18 cellular contexts compared by ENCODE assay signal in the genomic region with DNA sequence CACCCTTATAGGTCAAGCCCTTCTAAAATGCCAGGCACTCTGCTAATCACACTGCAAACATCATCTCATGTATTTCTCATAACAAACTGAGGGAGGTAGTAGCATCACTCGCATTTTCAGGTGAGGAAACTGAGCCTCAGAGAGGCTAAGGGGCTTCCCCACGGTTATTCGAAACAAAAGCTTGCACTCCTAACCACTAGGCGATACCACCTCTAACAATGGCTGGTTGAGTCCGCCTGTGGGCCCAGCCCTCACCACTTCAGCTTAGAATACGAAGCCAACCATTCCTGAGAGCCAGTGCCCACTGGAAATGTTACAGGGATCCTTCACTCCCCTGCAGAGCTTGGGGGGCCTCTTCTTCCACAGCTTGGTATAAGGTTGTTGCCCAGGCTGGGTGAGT.
DNase-seq lines count a peak whose midpoint lies in the region; ATAC-seq and TF ChIP-seq lines count a peak whose summit lies in the region.
"Had no signal": no experiment of that assay in that cellular context is flagged by ENCODE, and none has a peak within 500 bp of the region (broad histone marks: within the 10 kb centered on the region; RNA-seq: fewer than 3 reads in every experiment).

No MANE protein-coding gene starts in this region.

- no peaks in the 10 kb centered on the region for H4K20me1 ChIP-seq in MM.1S (ENCODE audit: insufficient read depth, low read length)

- H3K4me2 ChIP-seq in parathyroid adenoma (ENCODE audit: low read length) (no peak overlapping the region), MM.1S (ENCODE audit: low read depth, low read length) (no peak overlapping the region)

- H3K4me1 ChIP-seq in parathyroid adenoma (peaks cover 14% of the 10 kb centered on the region), MM.1S (ENCODE audit: low read length) (peaks cover 10% of the 10 kb centered on the region)
- H3K4me1 ChIP-seq: BE2C had no signal

- no peak overlapping the region for H3K9ac ChIP-seq in parathyroid adenoma
- no peak overlapping the region for H3K9ac ChIP-seq in MM.1S (ENCODE audit: low read length)

- no peak overlapping the region for H3K27ac ChIP-seq in parathyroid adenoma
- H3K27ac ChIP-seq in MM.1S (ENCODE audit: low read length): no peak overlapping the region
- H3K27ac ChIP-seq: RWPE1 had no signal

- H3F3A ChIP-seq in MM.1S (ENCODE audit: insufficient read depth, low read length): peaks cover 4% of the 10 kb centered on the region; the same call in 1 of the 2 replicates

- H3K4me3 ChIP-seq in parathyroid adenoma (ENCODE audit: low read depth, low read length): no peak overlapping the region
- no peak overlapping the region for H3K4me3 ChIP-seq in MM.1S (ENCODE audit: low read length)

- H3K9me3 ChIP-seq in parathyroid adenoma (ENCODE audit: control insufficient read depth, low read length): no peaks in the 10 kb centered on the region
- no peaks in the 10 kb centered on the region for H3K9me3 ChIP-seq in MM.1S (replicated peaks; ENCODE audit: insufficient read depth, low read length)
- H3K9me3 ChIP-seq: BE2C had no signal

- TF ChIP-seq CTCF in parathyroid adenoma (IDR thresholded peaks at IDR 0.05): no peak
- no peak for TF ChIP-seq CTCF in MM.1S (IDR thresholded peaks at IDR 0.05; ENCODE audit: low read length)

- H2AFZ ChIP-seq in parathyroid adenoma (peak overlapping the region; percentile 66), MM.1S (ENCODE audit: low read length) (no peak overlapping the region)

- no peaks in the 10 kb centered on the region for H3K27me3 ChIP-seq in parathyroid adenoma (ENCODE audit: control insufficient read depth, insufficient read depth, low read length)
- H3K27me3 ChIP-seq in MM.1S (replicated peaks; ENCODE audit: insufficient read depth, low read length): no peaks in the 10 kb centered on the region
- H3K27me3 ChIP-seq: BE2C had no signal

- ATAC-seq in GM19455 (IDR thresholded peaks at IDR 0.05; ENCODE audit: unreplicated experiment): no peak

- H3K9me2 ChIP-seq in MM.1S (replicated peaks; ENCODE audit: insufficient read depth, low read length): no peaks in the 10 kb centered on the region

- H3K79me2 ChIP-seq in parathyroid adenoma: no peaks in the 10 kb centered on the region
- H3K79me2 ChIP-seq in MM.1S (ENCODE audit: low read length): peaks cover 22% of the 10 kb centered on the region

- H3K36me3 ChIP-seq in parathyroid adenoma (ENCODE audit: control insufficient read depth, insufficient read depth, low read length) (no peaks in the 10 kb centered on the region), MM.1S (replicated peaks; ENCODE audit: insufficient read depth, low read length) (no peaks in the 10 kb centered on the region)
- H3K36me3 ChIP-seq: BE2C had no signal

- peak; percentile 13 for DNase-seq in activated T-cell treated with anti-CD3 and anti-CD28 coated beads for 48 hours (ENCODE audit: low read depth)
- no peak for DNase-seq in activated T-cell treated with anti-CD3 and anti-CD28 coated beads, Interleukin-2, amount 50 U/mL, for 1 hour
- peak; percentile 28 for DNase-seq in stimulated activated CD4-positive, alpha-beta T cell treated with anti-CD3 and anti-CD28 coated beads, Interleukin-1b, Interleukin-23, amount 100 ng/mL, for 48 hours
- DNase-seq in stimulated activated CD4-positive, alpha-beta T cell treated with anti-CD3 and anti-CD28 coated beads, Interleukin-4, amount 100 ng/mL, for 1 hour: no peak
- DNase-seq in MM.1S: no peak
- DNase-seq: BE2C; DMS79; H7; NCI-H1105 treated with DMSO at 0.1 percent for 48 hours; NCI-H2029 treated with DMSO at 0.1 percent for 48 hours; NCI-H345; NCI-H524; NCI-H774; NK-92 treated with Interleukin-12 subunit alpha and Interleukin-12 subunit beta, amount 100 ng/mL, for 24 hours; SHP77 treated with DMSO at 0.1 percent for 48 hours had no signal

Comparison
In these comparisons a context has a peak if more than half of its experiments do, and no peak if none do; other contexts are left out.
1. DNase-seq: peak in activated T-cell treated with anti-CD3 and anti-CD28 coated beads for 48 hours (single experiment) and stimulated activated CD4-positive, alpha-beta T cell treated with anti-CD3 and anti-CD28 coated beads, Interleukin-1b, Interleukin-23, amount 100 ng/mL, for 48 hours (single experiment); none in activated T-cell treated with anti-CD3 and anti-CD28 coated beads, Interleukin-2, amount 50 U/mL, for 1 hour (single experiment), stimulated activated CD4-positive, alpha-beta T cell treated with anti-CD3 and anti-CD28 coated beads, Interleukin-4, amount 100 ng/mL, for 1 hour (single experiment) and MM.1S (single experiment).